1 cellular context compared by ENCODE assay signal in the genomic region with DNA sequence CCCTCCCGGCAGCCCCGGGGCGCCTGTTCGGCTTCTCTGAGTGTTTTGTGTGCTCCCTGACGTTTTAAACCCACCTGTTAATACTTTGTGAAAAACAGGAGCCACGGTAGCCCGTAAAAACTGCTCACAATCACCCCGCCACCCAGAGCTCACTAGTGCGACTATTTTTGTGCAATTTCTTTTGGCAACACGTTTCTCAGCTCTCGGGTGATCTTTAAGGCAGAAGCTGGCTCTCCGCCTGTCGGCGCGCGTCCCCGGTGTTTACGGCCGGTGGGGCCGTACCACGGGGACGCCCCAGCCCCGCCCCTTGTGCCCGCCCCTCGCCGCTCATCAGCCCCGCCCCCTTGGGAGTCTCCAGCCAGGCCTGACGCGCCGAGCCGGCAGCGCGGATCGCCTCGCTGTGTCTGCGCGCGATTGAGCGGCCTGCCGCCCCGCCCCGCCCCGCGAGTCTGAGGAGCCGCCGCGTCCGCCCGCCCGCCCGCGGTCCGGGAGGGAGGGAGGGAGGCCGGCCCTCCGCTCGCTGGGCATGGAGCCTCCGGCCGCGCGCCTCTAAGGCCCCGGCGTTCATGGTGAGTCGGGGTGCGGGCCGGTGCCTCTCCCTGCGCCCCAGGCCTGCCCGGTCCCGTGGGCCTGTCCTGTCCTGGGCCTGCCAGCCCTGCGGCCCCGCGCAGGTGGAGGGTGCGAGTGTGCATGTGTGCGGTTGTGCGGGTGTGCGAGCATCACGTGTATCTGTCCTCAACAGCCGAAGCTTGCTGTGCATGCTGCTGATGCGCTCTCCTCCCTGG.
TF ChIP-seq lines count a peak whose summit lies in the region.

No MANE protein-coding gene starts in this region.

TF ChIP-seq in K562, 482 proteins besides CTCF, POLR2A, EP300 and RAD21 (continued from another document and continues in another):
- TF ChIP-seq, protein P1, sequence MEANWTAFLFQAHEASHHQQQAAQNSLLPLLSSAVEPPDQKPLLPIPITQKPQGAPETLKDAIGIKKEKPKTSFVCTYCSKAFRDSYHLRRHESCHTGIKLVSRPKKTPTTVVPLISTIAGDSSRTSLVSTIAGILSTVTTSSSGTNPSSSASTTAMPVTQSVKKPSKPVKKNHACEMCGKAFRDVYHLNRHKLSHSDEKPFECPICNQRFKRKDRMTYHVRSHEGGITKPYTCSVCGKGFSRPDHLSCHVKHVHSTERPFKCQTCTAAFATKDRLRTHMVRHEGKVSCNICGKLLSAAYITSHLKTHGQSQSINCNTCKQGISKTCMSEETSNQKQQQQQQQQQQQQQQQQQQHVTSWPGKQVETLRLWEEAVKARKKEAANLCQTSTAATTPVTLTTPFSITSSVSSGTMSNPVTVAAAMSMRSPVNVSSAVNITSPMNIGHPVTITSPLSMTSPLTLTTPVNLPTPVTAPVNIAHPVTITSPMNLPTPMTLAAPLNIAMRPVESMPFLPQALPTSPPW (CRISPR knock-in tag; IDR thresholded peaks at IDR 0.05) = peak; percentile 92
- TF ChIP-seq, protein P2, sequence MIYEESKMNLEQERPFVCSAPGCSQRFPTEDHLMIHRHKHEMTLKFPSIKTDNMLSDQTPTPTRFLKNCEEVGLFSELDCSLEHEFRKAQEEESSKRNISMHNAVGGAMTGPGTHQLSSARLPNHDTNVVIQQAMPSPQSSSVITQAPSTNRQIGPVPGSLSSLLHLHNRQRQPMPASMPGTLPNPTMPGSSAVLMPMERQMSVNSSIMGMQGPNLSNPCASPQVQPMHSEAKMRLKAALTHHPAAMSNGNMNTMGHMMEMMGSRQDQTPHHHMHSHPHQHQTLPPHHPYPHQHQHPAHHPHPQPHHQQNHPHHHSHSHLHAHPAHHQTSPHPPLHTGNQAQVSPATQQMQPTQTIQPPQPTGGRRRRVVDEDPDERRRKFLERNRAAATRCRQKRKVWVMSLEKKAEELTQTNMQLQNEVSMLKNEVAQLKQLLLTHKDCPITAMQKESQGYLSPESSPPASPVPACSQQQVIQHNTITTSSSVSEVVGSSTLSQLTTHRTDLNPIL (CRISPR knock-in tag; IDR thresholded peaks at IDR 0.05) = no peak
- TF ChIP-seq, protein P3, sequence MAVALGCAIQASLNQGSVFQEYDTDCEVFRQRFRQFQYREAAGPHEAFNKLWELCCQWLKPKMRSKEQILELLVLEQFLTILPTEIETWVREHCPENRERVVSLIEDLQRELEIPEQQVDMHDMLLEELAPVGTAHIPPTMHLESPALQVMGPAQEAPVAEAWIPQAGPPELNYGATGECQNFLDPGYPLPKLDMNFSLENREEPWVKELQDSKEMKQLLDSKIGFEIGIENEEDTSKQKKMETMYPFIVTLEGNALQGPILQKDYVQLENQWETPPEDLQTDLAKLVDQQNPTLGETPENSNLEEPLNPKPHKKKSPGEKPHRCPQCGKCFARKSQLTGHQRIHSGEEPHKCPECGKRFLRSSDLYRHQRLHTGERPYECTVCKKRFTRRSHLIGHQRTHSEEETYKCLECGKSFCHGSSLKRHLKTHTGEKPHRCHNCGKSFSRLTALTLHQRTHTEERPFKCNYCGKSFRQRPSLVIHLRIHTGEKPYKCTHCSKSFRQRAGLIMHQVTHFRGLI (CRISPR knock-in tag; IDR thresholded peaks at IDR 0.05) = no peak
- TF ChIP-seq L3MBTL2 (IDR thresholded peaks at IDR 0.05) = peak; percentile 73
- peak; percentile 70 for TF ChIP-seq KDM5B (IDR thresholded peaks at IDR 0.05; ENCODE audit: insufficient replicate concordance, low read depth, low read length)
- TF ChIP-seq, protein P4, sequence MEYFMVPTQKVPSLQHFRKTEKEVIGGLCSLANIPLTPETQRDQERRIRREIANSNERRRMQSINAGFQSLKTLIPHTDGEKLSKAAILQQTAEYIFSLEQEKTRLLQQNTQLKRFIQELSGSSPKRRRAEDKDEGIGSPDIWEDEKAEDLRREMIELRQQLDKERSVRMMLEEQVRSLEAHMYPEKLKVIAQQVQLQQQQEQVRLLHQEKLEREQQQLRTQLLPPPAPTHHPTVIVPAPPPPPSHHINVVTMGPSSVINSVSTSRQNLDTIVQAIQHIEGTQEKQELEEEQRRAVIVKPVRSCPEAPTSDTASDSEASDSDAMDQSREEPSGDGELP (CRISPR knock-in tag; IDR thresholded peaks at IDR 0.05; ENCODE audit: borderline replicate concordance) = peak; percentile 67; the same call in 1 of the 2 replicates
- no peak for TF ChIP-seq ZNF212 (CRISPR knock-in tag; IDR thresholded peaks at IDR 0.05)
- TF ChIP-seq CCNT2 (IDR thresholded peaks at IDR 0.05; ENCODE audit: borderline replicate concordance, extremely low read depth, insufficient read length, low read depth, low read length) = peak; percentile 61
- TF ChIP-seq SAP30 (IDR thresholded peaks at IDR 0.05; ENCODE audit: borderline replicate concordance, insufficient read depth, low read depth, low read length, poor library complexity, severe bottlenecking) = peak; percentile 68
- 0 out of 2 replicates have a peak, but pooled peaks have one; percentile 12 for TF ChIP-seq DPF2 (IDR thresholded peaks at IDR 0.05)
- no peak for TF ChIP-seq ZNF830 (CRISPR knock-in tag; IDR thresholded peaks at IDR 0.05)
- TF ChIP-seq POLR3G (IDR thresholded peaks at IDR 0.05; ENCODE audit: extremely low read depth, insufficient read length, insufficient replicate concordance) = no peak
- no peak for TF ChIP-seq CC2D1A (IDR thresholded peaks at IDR 0.05)
- TF ChIP-seq FOXP1 (CRISPR knock-in tag; IDR thresholded peaks at IDR 0.05) = peak; percentile 39; the same call in 1 of the 2 replicates
- TF ChIP-seq CEBPG (CRISPR knock-in tag; IDR thresholded peaks at IDR 0.05) = no peak
- TF ChIP-seq CEBPG (tag; conservative IDR thresholded peaks at IDR 0.05 in 1 of 2, IDR thresholded peaks at IDR 0.05 in 1 of 2) = no peak
- TF ChIP-seq HDGF (IDR thresholded peaks at IDR 0.05) = no peak
- peak; percentile 82 for TF ChIP-seq EP400 (IDR thresholded peaks at IDR 0.05)
- peak; percentile 85 for TF ChIP-seq POLR2AphosphoS5 (IDR thresholded peaks at IDR 0.05; ENCODE audit: control insufficient read depth, insufficient read depth, low read depth, low read length)
- TF ChIP-seq CREM (IDR thresholded peaks at IDR 0.05; ENCODE audit: low read depth) = peak; percentile 79
- TF ChIP-seq IRF2 (CRISPR knock-in tag; IDR thresholded peaks at IDR 0.05) = no peak
- TF ChIP-seq NBN (IDR thresholded peaks at IDR 0.05; ENCODE audit: low read depth) = peak; percentile 76
- TF ChIP-seq CREB1 (IDR thresholded peaks at IDR 0.05) = 0 out of 2 replicates have a peak, but pooled peaks have one; percentile 49
- 0 out of 2 replicates have a peak, but pooled peaks have one; percentile 20 for TF ChIP-seq CREB1 (CRISPR knock-in tag; IDR thresholded peaks at IDR 0.05)
- no peak for TF ChIP-seq NR1H2 (CRISPR knock-in tag; IDR thresholded peaks at IDR 0.05)
- peak; percentile 61 for TF ChIP-seq GABPA (tag; conservative IDR thresholded peaks at IDR 0.05; ENCODE audit: low read depth)
- TF ChIP-seq, protein P5, sequence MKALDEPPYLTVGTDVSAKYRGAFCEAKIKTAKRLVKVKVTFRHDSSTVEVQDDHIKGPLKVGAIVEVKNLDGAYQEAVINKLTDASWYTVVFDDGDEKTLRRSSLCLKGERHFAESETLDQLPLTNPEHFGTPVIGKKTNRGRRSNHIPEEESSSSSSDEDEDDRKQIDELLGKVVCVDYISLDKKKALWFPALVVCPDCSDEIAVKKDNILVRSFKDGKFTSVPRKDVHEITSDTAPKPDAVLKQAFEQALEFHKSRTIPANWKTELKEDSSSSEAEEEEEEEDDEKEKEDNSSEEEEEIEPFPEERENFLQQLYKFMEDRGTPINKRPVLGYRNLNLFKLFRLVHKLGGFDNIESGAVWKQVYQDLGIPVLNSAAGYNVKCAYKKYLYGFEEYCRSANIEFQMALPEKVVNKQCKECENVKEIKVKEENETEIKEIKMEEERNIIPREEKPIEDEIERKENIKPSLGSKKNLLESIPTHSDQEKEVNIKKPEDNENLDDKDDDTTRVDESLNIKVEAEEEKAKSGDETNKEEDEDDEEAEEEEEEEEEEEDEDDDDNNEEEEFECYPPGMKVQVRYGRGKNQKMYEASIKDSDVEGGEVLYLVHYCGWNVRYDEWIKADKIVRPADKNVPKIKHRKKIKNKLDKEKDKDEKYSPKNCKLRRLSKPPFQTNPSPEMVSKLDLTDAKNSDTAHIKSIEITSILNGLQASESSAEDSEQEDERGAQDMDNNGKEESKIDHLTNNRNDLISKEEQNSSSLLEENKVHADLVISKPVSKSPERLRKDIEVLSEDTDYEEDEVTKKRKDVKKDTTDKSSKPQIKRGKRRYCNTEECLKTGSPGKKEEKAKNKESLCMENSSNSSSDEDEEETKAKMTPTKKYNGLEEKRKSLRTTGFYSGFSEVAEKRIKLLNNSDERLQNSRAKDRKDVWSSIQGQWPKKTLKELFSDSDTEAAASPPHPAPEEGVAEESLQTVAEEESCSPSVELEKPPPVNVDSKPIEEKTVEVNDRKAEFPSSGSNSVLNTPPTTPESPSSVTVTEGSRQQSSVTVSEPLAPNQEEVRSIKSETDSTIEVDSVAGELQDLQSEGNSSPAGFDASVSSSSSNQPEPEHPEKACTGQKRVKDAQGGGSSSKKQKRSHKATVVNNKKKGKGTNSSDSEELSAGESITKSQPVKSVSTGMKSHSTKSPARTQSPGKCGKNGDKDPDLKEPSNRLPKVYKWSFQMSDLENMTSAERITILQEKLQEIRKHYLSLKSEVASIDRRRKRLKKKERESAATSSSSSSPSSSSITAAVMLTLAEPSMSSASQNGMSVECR (CRISPR knock-in tag; IDR thresholded peaks at IDR 0.05) = peak; percentile 68
- TF ChIP-seq ESRRA (IDR thresholded peaks at IDR 0.05; ENCODE audit: borderline replicate concordance, low read depth) = peak; percentile 33; the same call in 1 of the 2 replicates
- TF ChIP-seq, protein P6, sequence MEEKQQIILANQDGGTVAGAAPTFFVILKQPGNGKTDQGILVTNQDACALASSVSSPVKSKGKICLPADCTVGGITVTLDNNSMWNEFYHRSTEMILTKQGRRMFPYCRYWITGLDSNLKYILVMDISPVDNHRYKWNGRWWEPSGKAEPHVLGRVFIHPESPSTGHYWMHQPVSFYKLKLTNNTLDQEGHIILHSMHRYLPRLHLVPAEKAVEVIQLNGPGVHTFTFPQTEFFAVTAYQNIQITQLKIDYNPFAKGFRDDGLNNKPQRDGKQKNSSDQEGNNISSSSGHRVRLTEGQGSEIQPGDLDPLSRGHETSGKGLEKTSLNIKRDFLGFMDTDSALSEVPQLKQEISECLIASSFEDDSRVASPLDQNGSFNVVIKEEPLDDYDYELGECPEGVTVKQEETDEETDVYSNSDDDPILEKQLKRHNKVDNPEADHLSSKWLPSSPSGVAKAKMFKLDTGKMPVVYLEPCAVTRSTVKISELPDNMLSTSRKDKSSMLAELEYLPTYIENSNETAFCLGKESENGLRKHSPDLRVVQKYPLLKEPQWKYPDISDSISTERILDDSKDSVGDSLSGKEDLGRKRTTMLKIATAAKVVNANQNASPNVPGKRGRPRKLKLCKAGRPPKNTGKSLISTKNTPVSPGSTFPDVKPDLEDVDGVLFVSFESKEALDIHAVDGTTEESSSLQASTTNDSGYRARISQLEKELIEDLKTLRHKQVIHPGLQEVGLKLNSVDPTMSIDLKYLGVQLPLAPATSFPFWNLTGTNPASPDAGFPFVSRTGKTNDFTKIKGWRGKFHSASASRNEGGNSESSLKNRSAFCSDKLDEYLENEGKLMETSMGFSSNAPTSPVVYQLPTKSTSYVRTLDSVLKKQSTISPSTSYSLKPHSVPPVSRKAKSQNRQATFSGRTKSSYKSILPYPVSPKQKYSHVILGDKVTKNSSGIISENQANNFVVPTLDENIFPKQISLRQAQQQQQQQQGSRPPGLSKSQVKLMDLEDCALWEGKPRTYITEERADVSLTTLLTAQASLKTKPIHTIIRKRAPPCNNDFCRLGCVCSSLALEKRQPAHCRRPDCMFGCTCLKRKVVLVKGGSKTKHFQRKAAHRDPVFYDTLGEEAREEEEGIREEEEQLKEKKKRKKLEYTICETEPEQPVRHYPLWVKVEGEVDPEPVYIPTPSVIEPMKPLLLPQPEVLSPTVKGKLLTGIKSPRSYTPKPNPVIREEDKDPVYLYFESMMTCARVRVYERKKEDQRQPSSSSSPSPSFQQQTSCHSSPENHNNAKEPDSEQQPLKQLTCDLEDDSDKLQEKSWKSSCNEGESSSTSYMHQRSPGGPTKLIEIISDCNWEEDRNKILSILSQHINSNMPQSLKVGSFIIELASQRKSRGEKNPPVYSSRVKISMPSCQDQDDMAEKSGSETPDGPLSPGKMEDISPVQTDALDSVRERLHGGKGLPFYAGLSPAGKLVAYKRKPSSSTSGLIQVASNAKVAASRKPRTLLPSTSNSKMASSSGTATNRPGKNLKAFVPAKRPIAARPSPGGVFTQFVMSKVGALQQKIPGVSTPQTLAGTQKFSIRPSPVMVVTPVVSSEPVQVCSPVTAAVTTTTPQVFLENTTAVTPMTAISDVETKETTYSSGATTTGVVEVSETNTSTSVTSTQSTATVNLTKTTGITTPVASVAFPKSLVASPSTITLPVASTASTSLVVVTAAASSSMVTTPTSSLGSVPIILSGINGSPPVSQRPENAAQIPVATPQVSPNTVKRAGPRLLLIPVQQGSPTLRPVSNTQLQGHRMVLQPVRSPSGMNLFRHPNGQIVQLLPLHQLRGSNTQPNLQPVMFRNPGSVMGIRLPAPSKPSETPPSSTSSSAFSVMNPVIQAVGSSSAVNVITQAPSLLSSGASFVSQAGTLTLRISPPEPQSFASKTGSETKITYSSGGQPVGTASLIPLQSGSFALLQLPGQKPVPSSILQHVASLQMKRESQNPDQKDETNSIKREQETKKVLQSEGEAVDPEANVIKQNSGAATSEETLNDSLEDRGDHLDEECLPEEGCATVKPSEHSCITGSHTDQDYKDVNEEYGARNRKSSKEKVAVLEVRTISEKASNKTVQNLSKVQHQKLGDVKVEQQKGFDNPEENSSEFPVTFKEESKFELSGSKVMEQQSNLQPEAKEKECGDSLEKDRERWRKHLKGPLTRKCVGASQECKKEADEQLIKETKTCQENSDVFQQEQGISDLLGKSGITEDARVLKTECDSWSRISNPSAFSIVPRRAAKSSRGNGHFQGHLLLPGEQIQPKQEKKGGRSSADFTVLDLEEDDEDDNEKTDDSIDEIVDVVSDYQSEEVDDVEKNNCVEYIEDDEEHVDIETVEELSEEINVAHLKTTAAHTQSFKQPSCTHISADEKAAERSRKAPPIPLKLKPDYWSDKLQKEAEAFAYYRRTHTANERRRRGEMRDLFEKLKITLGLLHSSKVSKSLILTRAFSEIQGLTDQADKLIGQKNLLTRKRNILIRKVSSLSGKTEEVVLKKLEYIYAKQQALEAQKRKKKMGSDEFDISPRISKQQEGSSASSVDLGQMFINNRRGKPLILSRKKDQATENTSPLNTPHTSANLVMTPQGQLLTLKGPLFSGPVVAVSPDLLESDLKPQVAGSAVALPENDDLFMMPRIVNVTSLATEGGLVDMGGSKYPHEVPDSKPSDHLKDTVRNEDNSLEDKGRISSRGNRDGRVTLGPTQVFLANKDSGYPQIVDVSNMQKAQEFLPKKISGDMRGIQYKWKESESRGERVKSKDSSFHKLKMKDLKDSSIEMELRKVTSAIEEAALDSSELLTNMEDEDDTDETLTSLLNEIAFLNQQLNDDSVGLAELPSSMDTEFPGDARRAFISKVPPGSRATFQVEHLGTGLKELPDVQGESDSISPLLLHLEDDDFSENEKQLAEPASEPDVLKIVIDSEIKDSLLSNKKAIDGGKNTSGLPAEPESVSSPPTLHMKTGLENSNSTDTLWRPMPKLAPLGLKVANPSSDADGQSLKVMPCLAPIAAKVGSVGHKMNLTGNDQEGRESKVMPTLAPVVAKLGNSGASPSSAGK (IDR thresholded peaks at IDR 0.05) = peak; percentile 60
- peak; percentile 68 for TF ChIP-seq SUPT5H (IDR thresholded peaks at IDR 0.05)
- TF ChIP-seq, protein P7, sequence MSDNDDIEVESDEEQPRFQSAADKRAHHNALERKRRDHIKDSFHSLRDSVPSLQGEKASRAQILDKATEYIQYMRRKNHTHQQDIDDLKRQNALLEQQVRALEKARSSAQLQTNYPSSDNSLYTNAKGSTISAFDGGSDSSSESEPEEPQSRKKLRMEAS (CRISPR knock-in tag; IDR thresholded peaks at IDR 0.05) = peak; percentile 71
- TF ChIP-seq ZNF184 (CRISPR knock-in tag; IDR thresholded peaks at IDR 0.05) = no peak
- peak; percentile 17; the same call in 1 of the 2 replicates for TF ChIP-seq TCF3 (CRISPR knock-in tag; IDR thresholded peaks at IDR 0.05)
